ENCODE assay signal across 12 cellular contexts in genomic region chr2:219368690-219369108, GRCh38. TPM values are rescaled to one million over a fixed set of nuclear protein-coding genes. Genes with fewer than 3 reads are reported as not detected.
A peak's percentile ranks its signal among the peaks of the same experiment; 100 is the strongest.
DNase-seq lines count a peak whose midpoint lies in the region; ATAC-seq and TF ChIP-seq lines count a peak whose summit lies in the region.
"Had no signal": no experiment of that assay in that cellular context is flagged by ENCODE, and none has a peak within 500 bp of the region (broad histone marks: within the 10 kb centered on the region; RNA-seq: fewer than 3 reads in every experiment).

No MANE protein-coding gene starts in this region.

- H3K27me3 ChIP-seq in esophagus muscularis mucosa, result no peaks in the 10 kb centered on the region
- H3K27me3 ChIP-seq in effector memory CD4-positive, alpha-beta T cell (replicated peaks; ENCODE audit: control insufficient read depth, insufficient read depth, low read length, poor library complexity, severe bottlenecking), result no peaks in the 10 kb centered on the region

- no peak overlapping the region for H3K27ac Mint-ChIP-seq in activated CD4-positive, alpha-beta T cell treated with anti-CD3 and anti-CD28 coated beads, Interleukin-2, amount 10 ng/mL, durations not matched to agents 24 days and 14 days
- H3K27ac Mint-ChIP-seq: activated naive CD8-positive, alpha-beta T cell; CD4-positive, CD25-positive, alpha-beta regulatory T cell had no signal

- TF ChIP-seq EP300 in esophagus muscularis mucosa (IDR thresholded peaks at IDR 0.05), result no peak

- H3K4me3 ChIP-seq in AG04449 (ENCODE audit: low read depth, low read length) (peak overlapping the region; percentile 36), esophagus muscularis mucosa (peak overlapping the region in 3 of 4 donors; percentile 4 to 21 (median 16))
- H3K4me3 ChIP-seq in effector memory CD4-positive, alpha-beta T cell (ENCODE audit: insufficient read depth, low read depth, low read length, poor library complexity, severe bottlenecking), result no peak overlapping the region

- peak overlapping the region; percentile 43 to 54 (median 52) for H3K27ac ChIP-seq in esophagus muscularis mucosa (replicated peaks in 1 of 4)
- no peak overlapping the region for H3K27ac ChIP-seq in effector memory CD4-positive, alpha-beta T cell (ENCODE audit: insufficient read depth, low read length, poor library complexity, severe bottlenecking)

- DNase-seq in AG04449 (ENCODE audit: low read depth, low spot score) (peak; percentile 77), OCI-M1 (lab: John Stamatoyannopoulos, UW) (peak; percentile 13), esophagus muscularis mucosa (ENCODE audit: extremely low spot score) (no peak), mucosa of gallbladder (ENCODE audit: low spot score) (peak; percentile 22), occipital lobe (lab: John Stamatoyannopoulos, UW) (no peak)
- DNase-seq in effector memory CD4-positive, alpha-beta T cell, result no peak
- DNase-seq in activated CD4-positive, alpha-beta T cell treated with anti-CD3 and anti-CD28 coated beads, Interleukin-2, amount 10 ng/mL, durations not matched to agents 24 days and 14 days, result no peak
- DNase-seq: CD4-positive, CD25-positive, alpha-beta regulatory T cell; stimulated activated CD4-positive, alpha-beta T cell treated with anti-CD3 and anti-CD28 coated beads, Interleukin-2, amount 100 ng/mL, for 48 hours; T1000 had no signal

- H3K4me1 Mint-ChIP-seq in activated CD4-positive, alpha-beta T cell treated with anti-CD3 and anti-CD28 coated beads, Interleukin-2, amount 10 ng/mL, durations not matched to agents 24 days and 14 days, result no peaks in the 10 kb centered on the region

- whole genome bisulfite sequencing in esophagus muscularis mucosa, result 33% methylated on average over 2 of the region's 2 CpGs

- no peaks in the 10 kb centered on the region for H3K9me3 ChIP-seq in esophagus muscularis mucosa
- H3K9me3 ChIP-seq in effector memory CD4-positive, alpha-beta T cell (ENCODE audit: control insufficient read depth, low read length), result no peaks in the 10 kb centered on the region

- TF ChIP-seq CTCF in AG04449 (IDR thresholded peaks at IDR 0.05; ENCODE audit: insufficient read depth, low read length, missing control alignments) (no peak), esophagus muscularis mucosa (IDR thresholded peaks at IDR 0.05) (no peak)

- H3K27me3 Mint-ChIP-seq in activated CD4-positive, alpha-beta T cell treated with anti-CD3 and anti-CD28 coated beads, Interleukin-2, amount 10 ng/mL, durations not matched to agents 24 days and 14 days, result no peaks in the 10 kb centered on the region
- H3K27me3 Mint-ChIP-seq: activated naive CD8-positive, alpha-beta T cell; CD4-positive, CD25-positive, alpha-beta regulatory T cell had no signal

- no peak for TF ChIP-seq POLR2A in esophagus muscularis mucosa (IDR thresholded peaks at IDR 0.05; ENCODE audit: low read depth)

- ATAC-seq in GM18511 (IDR thresholded peaks at IDR 0.05; ENCODE audit: unreplicated experiment), result no peak

- no peak overlapping the region for H3K4me3 Mint-ChIP-seq in activated CD4-positive, alpha-beta T cell treated with anti-CD3 and anti-CD28 coated beads, Interleukin-2, amount 10 ng/mL, durations not matched to agents 24 days and 14 days
- H3K4me3 Mint-ChIP-seq: activated naive CD8-positive, alpha-beta T cell; CD4-positive, CD25-positive, alpha-beta regulatory T cell had no signal

- no peaks in the 10 kb centered on the region for H3K9me3 Mint-ChIP-seq in activated CD4-positive, alpha-beta T cell treated with anti-CD3 and anti-CD28 coated beads, Interleukin-2, amount 10 ng/mL, durations not matched to agents 24 days and 14 days
- H3K9me3 Mint-ChIP-seq: CD4-positive, CD25-positive, alpha-beta regulatory T cell had no signal

- POLR2A ChIA-PET in AG04449 (lab: Yijun Ruan, JAX), result interaction anchor here (1.0 to 1.3 kb wide), 2 partner anchors 10 to 19 kb away, joined by 3 to 4 read pairs; partner anchors contain the start of gene DNPEP

- H3K36me3 ChIP-seq in esophagus muscularis mucosa, result peaks cover 3 to 7% (median 7%) of the 10 kb centered on the region in 4 donors
- peaks cover 6% of the 10 kb centered on the region for H3K36me3 ChIP-seq in effector memory CD4-positive, alpha-beta T cell (ENCODE audit: control insufficient read depth, insufficient read depth, low read length)

- H3K4me1 ChIP-seq in esophagus muscularis mucosa, result peaks cover 9 to 12% (median 11%) of the 10 kb centered on the region in 4 donors
- no peaks in the 10 kb centered on the region for H3K4me1 ChIP-seq in effector memory CD4-positive, alpha-beta T cell (ENCODE audit: control insufficient read depth, insufficient read depth, low read length, poor library complexity, severe bottlenecking)

- CTCF ChIA-PET in AG04449 (lab: Yijun Ruan, JAX), result interaction anchor here (0.8 to 2.4 kb wide), 8 partner anchors 12 to 161 kb away, joined by 3 to 15 read pairs (median 5); partner anchors contain the start of gene DNPEP

- intact Hi-C loops in esophagus muscularis mucosa (cut with DNase I), result no loop called here
- intact Hi-C loops in activated CD4-positive, alpha-beta T cell treated with anti-CD3 and anti-CD28 coated beads, Interleukin-2, amount 10 ng/mL, durations not matched to agents 24 days and 14 days (cut with micrococcal nuclease), result no loop called here

- peaks cover 11% of the 10 kb centered on the region for H3K36me3 Mint-ChIP-seq in activated CD4-positive, alpha-beta T cell treated with anti-CD3 and anti-CD28 coated beads, Interleukin-2, amount 10 ng/mL, durations not matched to agents 24 days and 14 days (ENCODE audit: low read depth)

RNA-seq across cellular contexts. Expression of gene DNPEP, which starts 19.0 kb away (rescaled TPM):
- total RNA-seq in esophagus muscularis mucosa (100 to 1,000 TPM in 1 of 4 donors, 10 to 100 TPM in 3; 44.9 to 102 (median 61.6) TPM), mucosa of gallbladder (58.5 TPM), occipital lobe (17.5 TPM)
- 129 and 148 TPM in 2 replicates for total RNA-seq in activated CD4-positive, alpha-beta T cell treated with anti-CD3 and anti-CD28 coated beads, Interleukin-2, amount 10 ng/mL, durations not matched to agents 24 days and 14 days

RNA-seq across cellular contexts. Expression of gene RESP18, which starts 36.2 kb away (rescaled TPM):
- total RNA-seq in esophagus muscularis mucosa, result not detected
- not detected for total RNA-seq in mucosa of gallbladder
- total RNA-seq in activated CD4-positive, alpha-beta T cell treated with anti-CD3 and anti-CD28 coated beads, Interleukin-2, amount 10 ng/mL, durations not matched to agents 24 days and 14 days, result not detected in 2 replicates
- total RNA-seq in occipital lobe, result not detected
- total RNA-seq: CD4-positive, CD25-positive, alpha-beta regulatory T cell had no signal

RNA-seq across cellular contexts. Expression of gene DES, which starts 49.5 kb away (rescaled TPM):
- over 10,000 TPM; 19,781 to 23,770 (median 22,752) TPM for total RNA-seq in esophagus muscularis mucosa
- total RNA-seq in mucosa of gallbladder, result 3,602 TPM
- not detected in 2 replicates for total RNA-seq in activated CD4-positive, alpha-beta T cell treated with anti-CD3 and anti-CD28 coated beads, Interleukin-2, amount 10 ng/mL, durations not matched to agents 24 days and 14 days
- total RNA-seq in occipital lobe, result 2.3 TPM
- total RNA-seq: CD4-positive, CD25-positive, alpha-beta regulatory T cell had no signal

RNA-seq across cellular contexts. Expression of gene PTPRN, which starts 59.5 kb away (rescaled TPM):
- total RNA-seq in esophagus muscularis mucosa (1 to 10 TPM; 2.1 to 6.6 (median 4.1) TPM), mucosa of gallbladder (0.60 TPM), occipital lobe (32.6 TPM)
- 0.07 TPM in 1 of 2 replicates, not detected in the other for total RNA-seq in activated CD4-positive, alpha-beta T cell treated with anti-CD3 and anti-CD28 coated beads, Interleukin-2, amount 10 ng/mL, durations not matched to agents 24 days and 14 days
- total RNA-seq: CD4-positive, CD25-positive, alpha-beta regulatory T cell had no signal

Comparison
In these comparisons a context has a peak if more than half of its experiments do, and no peak if none do; other contexts are left out.
1. DNase-seq: peak in AG04449 (single experiment), OCI-M1 (single experiment) and mucosa of gallbladder (single experiment); none in esophagus muscularis mucosa (single experiment), effector memory CD4-positive, alpha-beta T cell (0 of 3), activated CD4-positive, alpha-beta T cell treated with anti-CD3 and anti-CD28 coated beads, Interleukin-2, amount 10 ng/mL, durations not matched to agents 24 days and 14 days (single experiment) and occipital lobe (single experiment).
2. RNA of gene DES, which starts 49.5 kb away (total RNA-seq): 19,781 to 23,770 TPM in esophagus muscularis mucosa and 3,602 TPM in mucosa of gallbladder (single experiment); 2.3 TPM in occipital lobe (single experiment) and not detected in activated CD4-positive, alpha-beta T cell treated with anti-CD3 and anti-CD28 coated beads, Interleukin-2, amount 10 ng/mL, durations not matched to agents 24 days and 14 days; every median in the first group is over 1,000 times any median in the second.